Comparison of ENCODE assay signal across 26 cellular contexts in the genomic region with DNA sequence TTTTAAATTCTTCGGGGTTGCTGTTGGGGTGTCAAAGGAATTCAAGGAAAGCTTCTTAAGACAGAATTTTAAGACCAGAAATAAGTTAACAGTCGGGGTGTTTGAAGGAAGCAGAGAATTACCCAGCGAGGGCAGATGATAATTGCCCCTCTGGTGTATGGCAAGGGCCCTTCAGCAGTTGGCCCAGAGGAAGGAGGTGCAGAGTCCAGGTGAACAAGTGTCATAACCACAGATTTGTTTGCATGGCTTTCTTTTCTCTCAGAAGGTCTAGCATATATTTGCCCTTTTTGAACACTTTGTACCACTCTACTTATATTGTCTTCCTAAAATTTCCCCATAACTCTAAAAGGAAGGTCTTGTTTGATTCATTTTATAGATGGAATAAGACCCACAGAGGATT. TPM values are rescaled to one million over a fixed set of nuclear protein-coding genes. Genes with fewer than 3 reads are reported as not detected.
DNase-seq lines count a peak whose midpoint lies in the region; ATAC-seq, FAIRE-seq and TF ChIP-seq lines count a peak whose summit lies in the region.
"Had no signal": no experiment of that assay in that cellular context is flagged by ENCODE, and none has a peak within 500 bp of the region (broad histone marks: within the 10 kb centered on the region; RNA-seq: fewer than 3 reads in every experiment).

No MANE protein-coding gene starts in this region.

- no peaks in the 10 kb centered on the region for H3K4me1 ChIP-seq in H1 (replicated peaks in 1 of 4; ENCODE audit: control insufficient read depth in 3 of 4, insufficient read depth in 4 of 4, low read length in 3 of 4)
- H3K4me1 ChIP-seq in Caco-2 = no peaks in the 10 kb centered on the region
- H3K4me1 ChIP-seq: HAP-1 had no signal

- no peaks in the 10 kb centered on the region for H3K27me3 Mint-ChIP-seq in CD14-positive monocyte (ENCODE audit: low read depth in 3 of 3)
- no peaks in the 10 kb centered on the region for H3K27me3 Mint-ChIP-seq in neural crest cell (ENCODE audit: low read depth)
- H3K27me3 Mint-ChIP-seq in activated CD4-positive, alpha-beta memory T cell treated with anti-CD3 and anti-CD28 coated beads, Interleukin-2, amount 10 ng/mL, durations not matched to agents 7 days and 5 days = peaks cover 2% of the 10 kb centered on the region
- H3K27me3 Mint-ChIP-seq in Caco-2 (ENCODE audit: insufficient read depth, unreplicated experiment) = peaks cover 4% of the 10 kb centered on the region
- H3K27me3 Mint-ChIP-seq: CD4-positive, alpha-beta T cell had no signal

- no peak overlapping the region for H3K4me2 ChIP-seq in H1 (ENCODE audit: insufficient read depth in 1 of 2, low read depth in 2 of 2, low read length in 2 of 2)

- H3K4me1 Mint-ChIP-seq in CD14-positive monocyte (peaks cover 50% of the 10 kb centered on the region), neural crest cell (peaks cover 5% of the 10 kb centered on the region), Caco-2 (ENCODE audit: low read depth, unreplicated experiment) (no peaks in the 10 kb centered on the region)
- H3K4me1 Mint-ChIP-seq in activated CD4-positive, alpha-beta memory T cell treated with anti-CD3 and anti-CD28 coated beads, Interleukin-2, amount 10 ng/mL, durations not matched to agents 7 days and 5 days = peaks cover 32% of the 10 kb centered on the region

- H2BK5ac ChIP-seq in H1 (ENCODE audit: low read depth, low read length) = no peak overlapping the region

- TF ChIP-seq EP300 in H1 (IDR thresholded peaks at IDR 0.05; ENCODE audit: borderline replicate concordance in 1 of 2, low read depth in 2 of 2, low read length in 2 of 2) = no peak

- intact Hi-C loops in CD14-positive monocyte (cut with micrococcal nuclease) (no loop called here), sciatic nerve (cut with DNase I) (no loop called here), Caco-2 (cut with micrococcal nuclease; ENCODE audit: unreplicated experiment) (no loop called here)

- H4K5ac ChIP-seq in H1 (ENCODE audit: insufficient read length, low read depth, low read length) = no peak overlapping the region

- no peaks in the 10 kb centered on the region for H4K20me1 ChIP-seq in H1 (replicated peaks in 1 of 2; ENCODE audit: control insufficient read depth in 1 of 2, insufficient read depth in 2 of 2, low read length in 2 of 2)

- no peak overlapping the region for H2BK120ac ChIP-seq in H1 (replicated peaks; ENCODE audit: low read depth, low read length)

- H2BK20ac ChIP-seq in H1 (ENCODE audit: low read length) = no peak overlapping the region

- H2AFZ ChIP-seq in H1 (ENCODE audit: low read length) = no peak overlapping the region
- H2AFZ ChIP-seq: GM23248 had no signal

- no peaks in the 10 kb centered on the region for H3K79me2 ChIP-seq in H1 (ENCODE audit: control insufficient read depth in 1 of 2, insufficient read depth in 2 of 2, low read length in 2 of 2)

- H3K9ac ChIP-seq in H1 (replicated peaks in 1 of 4; ENCODE audit: extremely low read depth in 1 of 4, low read depth in 3 of 4, low read length in 3 of 4) = no peak overlapping the region
- H3K9ac ChIP-seq: GM23248 had no signal

- TF ChIP-seq POLR2A in H1 (IDR thresholded peaks at IDR 0.05; ENCODE audit: control extremely low read depth in 1 of 2, low read depth in 2 of 2, low read length in 2 of 2) = no peak

- no peak overlapping the region for H4K8ac ChIP-seq in H1 (ENCODE audit: extremely low read depth, insufficient read depth, low read length)

- H3K79me1 ChIP-seq in H1 (ENCODE audit: low read depth, low read length) = no peaks in the 10 kb centered on the region

- CTCF ChIA-PET in H1 (lab: Charles Lee; ENCODE audit: partially characterized antibody) (interaction anchor here (1.0 to 1.7 kb wide), 3 partner anchors 21 to 39 kb away, joined by 3 to 4 read pairs (median 3); a partner anchor contains a TSS), Caco-2 (lab: Charles Lee) (no interaction called here)
- CTCF ChIA-PET in activated CD4-positive, alpha-beta memory T cell treated with anti-CD3 and anti-CD28 coated beads, Interleukin-2, amount 10 ng/mL, durations not matched to agents 7 days and 5 days (lab: Charles Lee) = no interaction called here

- peak overlapping the region; percentile 79 for H3K23ac ChIP-seq in H1 (ENCODE audit: insufficient read length)

- H3K36me3 ChIP-seq in H1 (ENCODE audit: control insufficient read depth in 2 of 4, insufficient read depth in 4 of 4, low read length in 3 of 4) (no peaks in the 10 kb centered on the region), Caco-2 (ENCODE audit: control insufficient read depth, insufficient read depth, low read length) (no peaks in the 10 kb centered on the region)
- H3K36me3 ChIP-seq: HAP-1 had no signal

- no peak overlapping the region for H3K18ac ChIP-seq in H1 (ENCODE audit: extremely low read depth, low read length)

- peak overlapping the region in 6 of 7 donors; percentile 41 to 82 (median 62) for H3K27ac Mint-ChIP-seq in CD14-positive monocyte
- peak overlapping the region; percentile 53 for H3K27ac Mint-ChIP-seq in neural crest cell (ENCODE audit: unreplicated experiment)
- H3K27ac Mint-ChIP-seq in activated CD4-positive, alpha-beta memory T cell treated with anti-CD3 and anti-CD28 coated beads, Interleukin-2, amount 10 ng/mL, durations not matched to agents 7 days and 5 days = no peak overlapping the region
- no peak overlapping the region for H3K27ac Mint-ChIP-seq in Caco-2 (ENCODE audit: unreplicated experiment)
- H3K27ac Mint-ChIP-seq: CD4-positive, alpha-beta T cell; CD8-positive, alpha-beta memory T cell; HFFc6 had no signal

- no peak overlapping the region for H2BK12ac ChIP-seq in H1 (ENCODE audit: low read depth, low read length)

- H3K56ac ChIP-seq in H1 (replicated peaks; ENCODE audit: insufficient read length, low read depth, low read length) = no peak overlapping the region

- H4K91ac ChIP-seq in H1 (replicated peaks; ENCODE audit: insufficient read length, low read length) = no peak overlapping the region

- H3K14ac ChIP-seq in H1 (ENCODE audit: insufficient read length) = no peak overlapping the region

- no peak overlapping the region for H2BK15ac ChIP-seq in H1 (ENCODE audit: low read length)

- H3K4me3 ChIP-seq in H1 (ENCODE audit: extremely low read depth in 1 of 4, insufficient read depth in 2 of 4, low read depth in 3 of 4, low read length in 4 of 4) (no peak overlapping the region), Caco-2 (ENCODE audit: low read depth, low read length) (no peak overlapping the region)
- H3K4me3 ChIP-seq: GM23248, HAP-1 had no signal

- no peaks in the 10 kb centered on the region for H3K9me3 Mint-ChIP-seq in CD14-positive monocyte
- no peaks in the 10 kb centered on the region for H3K9me3 Mint-ChIP-seq in neural crest cell
- H3K9me3 Mint-ChIP-seq in activated CD4-positive, alpha-beta memory T cell treated with anti-CD3 and anti-CD28 coated beads, Interleukin-2, amount 10 ng/mL, durations not matched to agents 7 days and 5 days = no peaks in the 10 kb centered on the region
- peaks cover 7% of the 10 kb centered on the region for H3K9me3 Mint-ChIP-seq in Caco-2 (ENCODE audit: unreplicated experiment)
- H3K9me3 Mint-ChIP-seq: CD4-positive, alpha-beta T cell; CD8-positive, alpha-beta memory T cell; HFFc6 had no signal

- TF ChIP-seq CTCF in CD14-positive monocyte (IDR thresholded peaks at IDR 0.05) (no peak), H1 (IDR thresholded peaks at IDR 0.05; ENCODE audit: control extremely low read depth in 1 of 3, insufficient read depth in 1 of 3, low read depth in 1 of 3, low read length in 3 of 3) (no peak), neural crest cell (conservative IDR thresholded peaks at IDR 0.05) (no peak), Caco-2 (IDR thresholded peaks at IDR 0.05; ENCODE audit: insufficient read depth in 1 of 2, low read depth in 1 of 2, low read length in 1 of 2, severe bottlenecking in 1 of 2, unreplicated experiment in 1 of 2) (no peak)

- no peak for FAIRE-seq in H1 (lab: Jason Lieb, UNC)
- FAIRE-seq: GM12891, GM18507 had no signal

- POLR2A ChIA-PET in H1 (lab: Charles Lee; ENCODE audit: partially characterized antibody) = no interaction called here
- POLR2A ChIA-PET in activated CD4-positive, alpha-beta memory T cell treated with anti-CD3 and anti-CD28 coated beads, Interleukin-2, amount 10 ng/mL, durations not matched to agents 7 days and 5 days (lab: Charles Lee) = no interaction called here
- POLR2A ChIA-PET in Caco-2 (lab: Charles Lee) = no interaction called here

- no peak overlapping the region for H2AK5ac ChIP-seq in H1 (ENCODE audit: low read depth, low read length)

- TF ChIP-seq RAD21 in H1 (IDR thresholded peaks at IDR 0.05 in 1 of 2, conservative IDR thresholded peaks at IDR 0.05 in 1 of 2; ENCODE audit: low read depth in 2 of 2, low read length in 2 of 2) = no peak

- ATAC-seq in GM18867 (IDR thresholded peaks at IDR 0.05; ENCODE audit: unreplicated experiment) (peak; percentile 66), GM21825 (IDR thresholded peaks at IDR 0.05; ENCODE audit: unreplicated experiment) (no peak), sciatic nerve (no peak)

- BruUV-seq in Caco-2 (replicated peaks; lab: Mats Ljungman, UMichigan) = no TSS peak

- H3K36me3 Mint-ChIP-seq in CD14-positive monocyte (no peaks in the 10 kb centered on the region), neural crest cell (ENCODE audit: low read depth) (no peaks in the 10 kb centered on the region), Caco-2 (ENCODE audit: insufficient read depth, unreplicated experiment) (no peaks in the 10 kb centered on the region)
- H3K36me3 Mint-ChIP-seq in activated CD4-positive, alpha-beta memory T cell treated with anti-CD3 and anti-CD28 coated beads, Interleukin-2, amount 10 ng/mL, durations not matched to agents 7 days and 5 days (ENCODE audit: low read depth) = peaks cover 4% of the 10 kb centered on the region
- H3K36me3 Mint-ChIP-seq: CD8-positive, alpha-beta memory T cell had no signal

- H3K4me3 Mint-ChIP-seq in CD14-positive monocyte = no peak overlapping the region
- H3K4me3 Mint-ChIP-seq in neural crest cell = no peak overlapping the region
- H3K4me3 Mint-ChIP-seq in activated CD4-positive, alpha-beta memory T cell treated with anti-CD3 and anti-CD28 coated beads, Interleukin-2, amount 10 ng/mL, durations not matched to agents 7 days and 5 days = no peak overlapping the region
- H3K4me3 Mint-ChIP-seq in Caco-2 (ENCODE audit: unreplicated experiment) = no peak overlapping the region
- H3K4me3 Mint-ChIP-seq: CD4-positive, alpha-beta T cell; CD8-positive, alpha-beta memory T cell; HFFc6 had no signal

- DNase-seq in CD14-positive monocyte (ENCODE audit: low spot score) = no peak
- no peak for DNase-seq in H1 (ENCODE audit: low read depth in 1 of 2, low spot score in 2 of 2)
- DNase-seq in neural crest cell (ENCODE audit: low read depth, low spot score) = no peak
- no peak for DNase-seq in activated CD4-positive, alpha-beta memory T cell treated with anti-CD3 and anti-CD28 coated beads, Interleukin-2, amount 10 ng/mL, durations not matched to agents 7 days and 5 days
- DNase-seq in sciatic nerve (ENCODE audit: low spot score) = no peak
- DNase-seq in Caco-2 = no peak
- DNase-seq: C1 segment of cervical spinal cord; Calu3; CD4-positive, alpha-beta T cell; CD8-positive, alpha-beta memory T cell; DMS53; DMS79 treated with DMSO at 0.1 percent for 48 hours; GF-D8; GM23248; HFFc6 had no signal

- no peak overlapping the region for H3K27ac ChIP-seq in H1 (ENCODE audit: low read depth, low read length)
- H3K27ac ChIP-seq: GM23248 had no signal

- WGBS in H1 (ENCODE audit: extremely low coverage in 1 of 2, insufficient coverage in 1 of 2, insufficient read length in 1 of 2, insufficient replicate concordance in 2 of 2, low coverage in 1 of 2, low lambda C conversion rate in 2 of 2, missing lambda C conversion rate in 1 of 2), 2 experiments = 90% methylated on average over 3 of the region's 3 CpGs; no CpG with 5 or more reads in 1 of the 2 experiments

- H3K9me3 ChIP-seq in H1 (ENCODE audit: insufficient read depth in 2 of 2, low read depth in 1 of 2, low read length in 1 of 2) (no peaks in the 10 kb centered on the region), Caco-2 (no peaks in the 10 kb centered on the region)
- H3K9me3 ChIP-seq: HAP-1 had no signal

- no peaks in the 10 kb centered on the region for H3K23me2 ChIP-seq in H1 (ENCODE audit: low read depth, low read length)

- no peak overlapping the region for H3K4ac ChIP-seq in H1 (replicated peaks; ENCODE audit: insufficient read length, low read depth, low read length)

- no peaks in the 10 kb centered on the region for H3K27me3 ChIP-seq in H1 (replicated peaks in 1 of 4; ENCODE audit: control insufficient read depth in 3 of 4, extremely low read depth in 1 of 4, insufficient read depth in 3 of 4, low read length in 3 of 4)
- H3K27me3 ChIP-seq in Caco-2 (replicated peaks; ENCODE audit: control insufficient read depth, insufficient read depth, low read length) = no peaks in the 10 kb centered on the region; the same call in 1 of the 2 replicates

RNA-seq across cellular contexts. Expression of a gene that starts 1.8 kb away (rescaled TPM):
- polyA plus RNA-seq in CD14-positive monocyte (under 1 TPM in 1 of 2 donors, not detected in 1; 0.33 TPM), H1 (2011; rRNA removed) (not detected in 2 replicates)
- not detected in 2 replicates for total RNA-seq in H1 (2021; fragmentation: NEBNext Ultra II Directional; extraction: Animal tissue kit (Norgen Biotek cat#: 25700))
- not detected for polyA plus RNA-seq in H1 (2011; cell fraction: cytosol; rRNA removed)
- not detected for polyA plus RNA-seq in H1 (2011; cell fraction: nucleus; rRNA removed)
- not detected in 4 replicates for polyA plus RNA-seq in H1 (2012, experiment 1 of 2)
- not detected for polyA plus RNA-seq in H1 (2012, experiment 2 of 2)
- polyA plus RNA-seq in H1 (2013, experiment 1 of 2) = not detected
- not detected for polyA plus RNA-seq in H1 (2013, experiment 2 of 2)
- polyA minus RNA-seq in H1 (2011; rRNA and poly(A)+ RNA removed) = not detected in 2 replicates
- not detected for polyA minus RNA-seq in H1 (2011; cell fraction: cytosol; rRNA and poly(A)+ RNA removed)
- polyA minus RNA-seq in H1 (2011; cell fraction: nucleus; rRNA and poly(A)+ RNA removed) = not detected
- total RNA-seq in neural crest cell (not detected in 2 replicates), sciatic nerve (not detected), Caco-2 (2022) (not detected in 2 replicates)
- not detected for total RNA-seq in activated CD4-positive, alpha-beta memory T cell treated with anti-CD3 and anti-CD28 coated beads, Interleukin-2, amount 10 ng/mL, durations not matched to agents 7 days and 5 days
- total RNA-seq: A172; A673; Calu3; CD4-positive, alpha-beta T cell; CD8-positive, alpha-beta memory T cell; Daoy; G401; GM23248; H4; HFFc6 had no signal
- polyA plus RNA-seq: BJ; CD8-positive, alpha-beta memory T cell; GM23248 had no signal

RNA-seq across cellular contexts. Expression of a gene that starts 13.2 kb away (rescaled TPM):
- polyA plus RNA-seq in CD14-positive monocyte = 1,000 to 10,000 TPM; 1,854 to 2,228 TPM
- total RNA-seq in H1 (2021; fragmentation: NEBNext Ultra II Directional; extraction: Animal tissue kit (Norgen Biotek cat#: 25700)) = 0.48 and 0.82 TPM in 2 replicates
- 0.55 and 1.3 TPM in 2 replicates for polyA plus RNA-seq in H1 (2011; rRNA removed)
- polyA plus RNA-seq in H1 (2011; cell fraction: cytosol; rRNA removed) = 0.39 TPM
- 0.17 TPM for polyA plus RNA-seq in H1 (2011; cell fraction: nucleus; rRNA removed)
- 1.1 to 1.2 TPM (median 1.1 TPM) in 4 replicates for polyA plus RNA-seq in H1 (2012, experiment 1 of 2)
- 0.38 TPM for polyA plus RNA-seq in H1 (2012, experiment 2 of 2)
- 1.6 TPM for polyA plus RNA-seq in H1 (2013, experiment 1 of 2)
- 1.8 TPM for polyA plus RNA-seq in H1 (2013, experiment 2 of 2)
- 1.1 TPM in 1 of 2 replicates, not detected in the other for polyA minus RNA-seq in H1 (2011; rRNA and poly(A)+ RNA removed)
- polyA minus RNA-seq in H1 (2011; cell fraction: cytosol; rRNA and poly(A)+ RNA removed) = not detected
- not detected for polyA minus RNA-seq in H1 (2011; cell fraction: nucleus; rRNA and poly(A)+ RNA removed)
- total RNA-seq in neural crest cell = 1.2 and 1.5 TPM in 2 replicates
- 1,000 to 10,000 TPM; 1,463 to 1,491 TPM for total RNA-seq in activated CD4-positive, alpha-beta memory T cell treated with anti-CD3 and anti-CD28 coated beads, Interleukin-2, amount 10 ng/mL, durations not matched to agents 7 days and 5 days
- total RNA-seq in sciatic nerve = 73.5 TPM
- total RNA-seq in Caco-2 (2022) = 15.9 and 21.1 TPM in 2 replicates
- total RNA-seq: G401 had no signal

RNA-seq across cellular contexts. Expression of a gene that starts 36.3 kb away (rescaled TPM):
- polyA plus RNA-seq in CD14-positive monocyte (1 to 10 TPM; 2.5 TPM), H1 (2011; rRNA removed) (not detected in 2 replicates)
- total RNA-seq in H1 (2021; fragmentation: NEBNext Ultra II Directional; extraction: Animal tissue kit (Norgen Biotek cat#: 25700)) = not detected in 2 replicates
- not detected for polyA plus RNA-seq in H1 (2011; cell fraction: cytosol; rRNA removed)
- not detected for polyA plus RNA-seq in H1 (2011; cell fraction: nucleus; rRNA removed)
- polyA plus RNA-seq in H1 (2012, experiment 1 of 2) = not detected in 4 replicates
- polyA plus RNA-seq in H1 (2012, experiment 2 of 2) = not detected
- not detected for polyA plus RNA-seq in H1 (2013, experiment 1 of 2)
- 0.04 TPM for polyA plus RNA-seq in H1 (2013, experiment 2 of 2)
- not detected in 2 replicates for polyA minus RNA-seq in H1 (2011; rRNA and poly(A)+ RNA removed)
- not detected for polyA minus RNA-seq in H1 (2011; cell fraction: cytosol; rRNA and poly(A)+ RNA removed)
- not detected for polyA minus RNA-seq in H1 (2011; cell fraction: nucleus; rRNA and poly(A)+ RNA removed)
- total RNA-seq in neural crest cell (not detected in 2 replicates), sciatic nerve (1.0 TPM), Caco-2 (2022) (0.98 and 1.1 TPM in 2 replicates)
- 1 to 10 TPM; 7.2 to 8.5 TPM for total RNA-seq in activated CD4-positive, alpha-beta memory T cell treated with anti-CD3 and anti-CD28 coated beads, Interleukin-2, amount 10 ng/mL, durations not matched to agents 7 days and 5 days
- total RNA-seq: A172, A673, Daoy, G401, GM23248, H4, HFFc6 had no signal
- polyA plus RNA-seq: GM23248 had no signal

Comparison
In these comparisons a context has a peak if more than half of its experiments do, and no peak if none do; other contexts are left out.
1. H3K27ac Mint-ChIP-seq: peak in CD14-positive monocyte (6 of 7) and neural crest cell (single experiment); none in activated CD4-positive, alpha-beta memory T cell treated with anti-CD3 and anti-CD28 coated beads, Interleukin-2, amount 10 ng/mL, durations not matched to agents 7 days and 5 days (single experiment) and Caco-2 (single experiment).
2. RNA of a gene that starts 13.2 kb away (total RNA-seq): 1,463 to 1,491 TPM in activated CD4-positive, alpha-beta memory T cell treated with anti-CD3 and anti-CD28 coated beads, Interleukin-2, amount 10 ng/mL, durations not matched to agents 7 days and 5 days; 73.5 TPM in sciatic nerve (single experiment), 15.9 to 21.1 TPM in Caco-2, 1.2 to 1.5 TPM in neural crest cell and 0.48 to 0.82 TPM in H1; every median in the first group is over 10 times any median in the second.